Comparison of ENCODE assay signal across 24 cellular contexts in genomic region chr14:73660511-73660910, GRCh38. TPM values are rescaled to one million over a fixed set of nuclear protein-coding genes. Genes with fewer than 3 reads are reported as not detected.
"Had no signal": no experiment of that assay in that cellular context is flagged by ENCODE, and none has a peak within 500 bp of the region (broad histone marks: within the 10 kb centered on the region; RNA-seq: fewer than 3 reads in every experiment).

No MANE protein-coding gene starts in this region.

- H3K36me3 ChIP-seq: neutrophil had no signal

- ATAC-seq: naive thymus-derived CD8-positive, alpha-beta T cell; sciatic nerve; stimulated activated naive B cell treated with anti-CD40 and anti-IgM and Interleukin-4, amounts not matched to agents 10 μg/mL and 1 μg/mL and 100 μg/mL, for 72 hours; stimulated activated naive CD8-positive, alpha-beta T cell treated with anti-CD3 and anti-CD28 coated beads, Interleukin-15, amount 100 ng/mL, for 72 hours; upper lobe of right lung had no signal

- H3K4me3 ChIP-seq: dorsolateral prefrontal cortex, skin epidermis, testis, tibial nerve, upper lobe of right lung, vagina had no signal

- H3K9me3 ChIP-seq: neutrophil, testis, tibial nerve, upper lobe of right lung, vagina had no signal

- H3K27ac ChIP-seq: dorsolateral prefrontal cortex, neutrophil, skin epidermis, testis, tibial nerve, upper lobe of right lung, vagina had no signal

- H3K4me1 ChIP-seq: upper lobe of right lung, vagina had no signal

- H3K27me3 ChIP-seq: dorsolateral prefrontal cortex, neutrophil, testis, tibial nerve, upper lobe of right lung, vagina had no signal

- DNase-seq: dorsolateral prefrontal cortex; effector CD8-positive, alpha-beta T cell; foreskin melanocyte; head of caudate nucleus; hippocampal formation; kidney glomerular epithelial cell; mesendoderm; naive thymus-derived CD8-positive, alpha-beta T cell; stimulated activated CD4-positive, alpha-beta T cell treated with anti-CD3 and anti-CD28 coated beads, Interleukin-2, amount 100 ng/mL, for 24 hours; stimulated activated CD4-positive, alpha-beta T cell treated with anti-CD3 and anti-CD28 coated beads, Interleukin-4, amount 100 ng/mL, for 4 hours; stimulated activated naive B cell treated with anti-CD40 and anti-IgM and Interleukin-4, amounts not matched to agents 10 μg/mL and 1 μg/mL and 100 μg/mL, for 72 hours; stimulated activated naive CD8-positive, alpha-beta T cell treated with anti-CD3 and anti-CD28 coated beads, Interleukin-15, amount 100 ng/mL, for 72 hours; testis; upper lobe of right lung had no signal

RNA-seq across cellular contexts. Expression of gene ACOT6, which starts 48.2 kb away (rescaled TPM):
- total RNA-seq: naive thymus-derived CD8-positive, alpha-beta T cell; osteoblast; pulmonary artery endothelial cell; sciatic nerve; subcutaneous adipose tissue; upper lobe of right lung; vagina had no signal
- polyA plus RNA-seq: esophagus; naive thymus-derived CD8-positive, alpha-beta T cell; neural cell had no signal
